In the genomic region with DNA sequence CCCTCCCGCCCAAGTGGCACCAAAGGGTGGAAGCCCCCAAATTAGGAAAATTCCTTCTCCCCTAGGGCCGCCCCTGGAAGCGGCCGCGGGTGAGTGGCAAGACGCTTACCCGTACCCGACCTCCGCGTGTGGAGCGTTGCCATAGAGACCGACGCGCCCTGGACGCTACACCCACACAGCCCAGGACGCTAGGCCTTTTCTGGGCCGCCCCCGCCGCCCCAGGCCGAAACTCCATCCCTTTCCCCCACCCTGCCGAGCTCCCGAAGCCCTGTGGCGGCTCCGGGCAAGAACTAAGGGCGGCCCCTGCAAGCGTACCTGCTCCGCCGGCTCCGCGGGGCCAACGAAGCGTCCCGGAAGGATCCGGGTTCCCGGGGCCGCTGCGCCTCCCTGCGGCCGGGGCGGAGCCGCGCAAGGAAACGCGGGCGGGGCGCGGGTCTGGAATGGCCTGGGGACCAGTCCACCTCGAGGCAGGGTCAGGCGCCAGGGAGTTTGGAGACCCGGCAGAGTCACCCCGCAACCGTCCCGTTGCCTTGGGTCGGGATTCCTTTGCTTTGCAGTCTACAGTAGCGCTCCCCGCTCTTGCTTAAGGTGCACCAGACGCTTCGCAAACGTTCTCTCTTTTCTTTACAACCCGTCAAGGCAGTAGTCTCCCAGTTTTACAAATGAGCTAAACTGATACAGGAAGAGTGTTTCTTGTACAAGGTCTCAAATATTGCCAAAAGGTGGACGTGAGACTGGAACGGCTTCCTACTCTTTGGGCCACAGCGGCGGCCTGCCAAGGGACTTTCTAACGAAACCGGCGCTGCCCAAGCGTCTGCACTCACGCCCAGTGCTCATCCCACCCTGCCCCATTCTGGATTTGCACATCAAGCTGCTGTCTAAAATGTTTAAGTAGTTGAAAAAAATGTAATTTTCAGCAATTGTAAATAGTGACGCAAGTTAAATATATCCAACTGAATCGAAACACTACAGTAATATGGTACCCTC, we compare ENCODE assay signal across 8 cellular contexts. TPM values are rescaled to one million over a fixed set of nuclear protein-coding genes. Genes with fewer than 3 reads are reported as not detected.
DNase-seq lines count a peak whose midpoint lies in the region; ATAC-seq, FAIRE-seq and TF ChIP-seq lines count a peak whose summit lies in the region.

A gene with protein sequence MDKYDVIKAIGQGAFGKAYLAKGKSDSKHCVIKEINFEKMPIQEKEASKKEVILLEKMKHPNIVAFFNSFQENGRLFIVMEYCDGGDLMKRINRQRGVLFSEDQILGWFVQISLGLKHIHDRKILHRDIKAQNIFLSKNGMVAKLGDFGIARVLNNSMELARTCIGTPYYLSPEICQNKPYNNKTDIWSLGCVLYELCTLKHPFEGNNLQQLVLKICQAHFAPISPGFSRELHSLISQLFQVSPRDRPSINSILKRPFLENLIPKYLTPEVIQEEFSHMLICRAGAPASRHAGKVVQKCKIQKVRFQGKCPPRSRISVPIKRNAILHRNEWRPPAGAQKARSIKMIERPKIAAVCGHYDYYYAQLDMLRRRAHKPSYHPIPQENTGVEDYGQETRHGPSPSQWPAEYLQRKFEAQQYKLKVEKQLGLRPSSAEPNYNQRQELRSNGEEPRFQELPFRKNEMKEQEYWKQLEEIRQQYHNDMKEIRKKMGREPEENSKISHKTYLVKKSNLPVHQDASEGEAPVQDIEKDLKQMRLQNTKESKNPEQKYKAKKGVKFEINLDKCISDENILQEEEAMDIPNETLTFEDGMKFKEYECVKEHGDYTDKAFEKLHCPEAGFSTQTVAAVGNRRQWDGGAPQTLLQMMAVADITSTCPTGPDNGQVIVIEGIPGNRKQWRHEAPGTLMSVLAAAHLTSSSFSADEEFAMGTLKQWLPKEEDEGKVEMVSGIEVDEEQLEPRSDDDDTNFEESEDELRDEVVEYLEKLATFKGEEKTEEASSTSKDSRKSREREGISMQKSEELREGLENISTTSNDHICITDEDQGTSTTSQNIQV (minus strand): TSS at position 360 of the 987 bp plus-strand sequence. CDS start 1,591 bp downstream, outside the sequence.

- TF ChIP-seq CTCF in GM12878 (IDR thresholded peaks at IDR 0.05 in 2 of 3, conservative IDR thresholded peaks at IDR 0.05 in 1 of 3; ENCODE audit: control insufficient read depth in 2 of 3, extremely low read depth in 1 of 3, insufficient read depth in 1 of 3, low read depth in 3 of 3, low read length in 3 of 3) (peak; percentile 56 to 70 (median 57); a peak in 5 of 6 replicates), sigmoid colon (IDR thresholded peaks at IDR 0.05) (peak in 3 of 4 experiments; percentile 64 to 77 (median 71))

- SMC1A ChIA-PET in GM12878 (lab: Charles Lee; ENCODE audit: uncharacterized antibody, unreplicated experiment) = interaction anchor here (1.1 to 4.0 kb wide), 2 partner anchors 16 to 315 kb away, joined by 3 to 26 read pairs; no protein-coding TSS in a partner anchor

- no peaks in the 10 kb centered on the region for H3K36me3 ChIP-seq in GM12878 (ENCODE audit: control insufficient read depth in 2 of 2, insufficient read depth in 2 of 2, low read length in 1 of 2)
- H3K36me3 ChIP-seq in sigmoid colon = peaks cover 0 to 30% (median 9%) of the 10 kb centered on the region in 4 donors

- H3K4me1 ChIP-seq in GM12878 (ENCODE audit: control insufficient read depth, insufficient read depth, low read length) (0 out of 2 replicates have a peak, but pooled peaks cover 5% of the 10 kb centered on the region), sigmoid colon (peaks cover 0 to 22% (median 20%) of the 10 kb centered on the region in 4 donors)

- TF ChIP-seq POLR2A in GM12878 (IDR thresholded peaks at IDR 0.05; ENCODE audit: low read depth, low read length) (no peak), sigmoid colon (IDR thresholded peaks at IDR 0.05) (no peak)

- POLR2A ChIA-PET in GM12878 (lab: Charles Lee) = no interaction called here

- DNase-seq in GF-D8 (lab: John Stamatoyannopoulos, UW) (peak; percentile 16), LHCN-M2 (ENCODE audit: low read depth) (peak; percentile 36), T-helper 9 cell (peak; percentile 45), GM12878 (ENCODE audit: low read depth, low spot score) (no peak), sigmoid colon (peak; percentile 70), NK-92 (lab: John Stamatoyannopoulos, UW; ENCODE audit: unreplicated experiment) (no peak)

- H2AFZ ChIP-seq in GM12878 (ENCODE audit: control insufficient read depth, low read depth, low read length) = peak within 1 kb of the TSS; percentile 50

- H3K4me3 ChIP-seq in GM12878 (peak within 1 kb of the TSS; percentile 65), iPS-11a (ENCODE audit: low read depth, low read length) (peak within 1 kb of the TSS; percentile 57), sigmoid colon (peak within 1 kb of the TSS; percentile 50 to 74 (median 64))

- TF ChIP-seq RAD21 in GM12878 (IDR thresholded peaks at IDR 0.05; ENCODE audit: insufficient read depth, low read depth, low read length) = peak; percentile 50

- no TSS peak for BruUV-seq in GM12878 (replicated peaks; lab: Mats Ljungman, UMichigan)

- no peak for FAIRE-seq in GM12878 (lab: Jason Lieb, UNC)

- H3K9me3 ChIP-seq in GM12878 (replicated peaks; ENCODE audit: control insufficient read depth, insufficient read depth, low read length) (no peaks in the 10 kb centered on the region), sigmoid colon (no peaks in the 10 kb centered on the region)

- peak within 1 kb of the TSS; percentile 66 for H3K4me2 ChIP-seq in GM12878 (ENCODE audit: control insufficient read depth, insufficient read depth)

- H3K9ac ChIP-seq in GM12878 (ENCODE audit: control insufficient read depth, insufficient read depth, low read length) = no peak within 1 kb of the TSS

- intact Hi-C loops in GM12878 (cut with micrococcal nuclease; ENCODE audit: unreplicated experiment) = no loop called here
- intact Hi-C loops in sigmoid colon (cut with DNase I) = loop anchor here (5.0 to 10.0 kb wide), 5 partner anchors 197 to 984 kb away; a partner anchor contains a TSS

- RAD21 ChIA-PET in GM12878 (lab: Charles Lee; ENCODE audit: unreplicated experiment) = interaction anchor here (1.4 kb wide), 1 partner anchor 233 kb away, joined by 3 read pairs; no protein-coding TSS in a partner anchor

- in situ Hi-C loops in GM12878 (cut with MboI) = no loop called here

- ATAC-seq in GM21786 (IDR thresholded peaks at IDR 0.05; ENCODE audit: unreplicated experiment) = peak; percentile 70
- ATAC-seq in GM12878 = peak; percentile 86

- H3K27me3 ChIP-seq in GM12878 (replicated peaks in 1 of 2; ENCODE audit: control insufficient read depth in 2 of 2, insufficient read depth in 2 of 2, low read length in 1 of 2) = peaks cover 2% of the 10 kb centered on the region in 2 experiments; a peak in 2 of 4 replicates
- H3K27me3 ChIP-seq in sigmoid colon = no peaks in the 10 kb centered on the region

- H4K20me1 ChIP-seq in GM12878 (ENCODE audit: control insufficient read depth, insufficient read depth) = no peaks in the 10 kb centered on the region

- H3K27ac ChIP-seq in GM12878 (ENCODE audit: control insufficient read depth, insufficient read depth) (no peak within 1 kb of the TSS), sigmoid colon (peak within 1 kb of the TSS; percentile 10 to 65 (median 58))

- H3K79me2 ChIP-seq in GM12878 (ENCODE audit: control insufficient read depth, insufficient read depth, low read length) = no peaks in the 10 kb centered on the region

- no peak for TF ChIP-seq EP300 in GM12878 (IDR thresholded peaks at IDR 0.05; ENCODE audit: borderline replicate concordance in 1 of 2, control insufficient read depth in 1 of 2, low read depth in 2 of 2, low read length in 2 of 2)
- no peak for TF ChIP-seq EP300 in sigmoid colon (IDR thresholded peaks at IDR 0.05)

- CTCF ChIA-PET in GM12878 (lab: Yijun Ruan, JAX) = interaction anchor here (0.8 to 5.1 kb wide), 7 partner anchors 28 to 315 kb away, joined by 3 to 62 read pairs (median 6); no protein-coding TSS in a partner anchor

- WGBS in GM12878 (ENCODE audit: insufficient coverage, insufficient replicate concordance, low lambda C conversion rate, missing lambda C conversion rate) = 20% methylated on average over 58 of the region's 71 CpGs
- 12 to 13% methylated on average over 71 of the region's 71 CpGs for WGBS in sigmoid colon, 2 donors

TF ChIP-seq in GM12878, 131 proteins besides CTCF, POLR2A, EP300 and RAD21 (continues in another document):
- peak; percentile 61 for TF ChIP-seq IKZF1 (conservative IDR thresholded peaks at IDR 0.05)
- TF ChIP-seq SMC3 (IDR thresholded peaks at IDR 0.05; ENCODE audit: borderline replicate concordance, low read length) = peak; percentile 38
- TF ChIP-seq LARP7 (IDR thresholded peaks at IDR 0.05) = peak; percentile 58; the same call in 1 of the 2 replicates
- TF ChIP-seq IKZF2 (IDR thresholded peaks at IDR 0.05) = 0 out of 4 replicates have a peak, but pooled peaks of 1 of the 2 experiments have one; percentile 19
- TF ChIP-seq SMAD5 (IDR thresholded peaks at IDR 0.05; ENCODE audit: low read depth) = no peak
- no peak for TF ChIP-seq BHLHE40 (IDR thresholded peaks at IDR 0.05; ENCODE audit: borderline replicate concordance in 1 of 2, low read depth in 2 of 2, low read length in 1 of 2)

RNA-seq across cellular contexts. Expression of the gene that starts here (rescaled TPM):
- total RNA-seq in LHCN-M2 (2014; rRNA removed) (not detected in 2 replicates), GM12878 (2014; rRNA removed) (not detected in 2 replicates), GM12878 (2014; rRNA removed; fragmentation: Illumina TruSeq; extraction: Trizol) (not detected in 2 replicates), GM12878 (2021) (not detected in 2 replicates), sigmoid colon (under 1 TPM in 3 of 4 donors, not detected in 1; 0.27 to 0.83 (median 0.33) TPM)
- 0.07 TPM for polyA plus RNA-seq in LHCN-M2 (2012)
- total RNA-seq in GM12878 (2013; cell fraction: nucleolus; rRNA removed) = not detected in 2 replicates
- polyA plus RNA-seq in GM12878 (2011; ENCODE audit: low read depth) = 0.20 TPM
- polyA plus RNA-seq in GM12878 (2011; rRNA removed) (not detected in 2 replicates), GM12878 (2014; fragmentation: Illumina TruSeq; extraction: Trizol) (not detected in 2 replicates), GM12878 (2014; fragmentation: Nextera tagmentation; extraction: Ambion mirVana) (under 1 TPM; 0.04 to 0.16 TPM), GM12878 (2014; rRNA removed) (not detected in 2 replicates), GM12878 (2016; fragmentation: Nextera tagmentation; extraction: Ambion mirVana) (under 1 TPM; 0.24 to 0.32 TPM), sigmoid colon (under 1 TPM in 2 of 3 donors, not detected in 1; 0.17 to 0.60 TPM)
- polyA plus RNA-seq in GM12878 (2011; cell fraction: cytosol; rRNA removed) = not detected in 2 replicates
- polyA plus RNA-seq in GM12878 (2011; cell fraction: nucleus; rRNA removed) = not detected in 2 replicates
- polyA plus RNA-seq in GM12878 (2012) = 0.11 and 0.24 TPM in 2 replicates
- 0.15 TPM in 1 of 2 replicates, not detected in the other for polyA minus RNA-seq in GM12878 (2011; rRNA and poly(A)+ RNA removed)
- not detected in 2 replicates for polyA minus RNA-seq in GM12878 (2011; cell fraction: cytosol; rRNA and poly(A)+ RNA removed)
- not detected in 2 replicates for polyA minus RNA-seq in GM12878 (2011; cell fraction: nucleus; rRNA and poly(A)+ RNA removed)

Comparison
In these comparisons a context has a peak if more than half of its experiments do, and no peak if none do; other contexts are left out.
1. Peak in DNase-seq in LHCN-M2; RNA of the gene not detected or under 1 TPM.
2. Peak in ATAC-seq, H3K4me3 ChIP-seq and H3K4me2 ChIP-seq in GM12878; RNA of the gene not detected or under 1 TPM.
3. Peak in DNase-seq, H3K4me3 ChIP-seq and H3K27ac ChIP-seq in sigmoid colon; RNA of the gene not detected or under 1 TPM.
4. DNase-seq: peak in GF-D8 (single experiment) and T-helper 9 cell (single experiment); none in GM12878 (single experiment) and NK-92 (single experiment).
5. Peak in every context shown above with its lines, with median percentiles within 50 percentile points of each other: H3K4me3 ChIP-seq.